Comparison of ENCODE assay signal across 17 cellular contexts in the genomic region with DNA sequence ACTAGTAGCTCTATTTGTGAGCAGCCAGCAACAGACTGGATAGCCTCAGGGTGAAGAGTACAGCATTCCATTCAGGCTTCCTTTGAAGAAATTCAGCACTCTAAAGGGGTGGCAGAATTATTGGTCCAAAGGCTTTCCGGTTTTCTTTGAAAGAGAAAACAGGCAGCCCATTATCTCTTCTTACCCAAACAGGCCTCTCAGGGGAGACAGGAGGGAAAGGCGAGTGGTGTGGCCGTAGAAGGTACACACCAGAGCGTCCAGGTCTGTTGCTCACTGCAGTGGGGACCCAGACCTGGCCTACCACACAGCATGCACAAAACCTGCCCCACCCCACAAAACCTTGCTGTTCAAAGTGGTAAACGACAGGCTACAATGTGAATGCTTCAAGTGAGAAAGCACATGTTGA.
DNase-seq lines count a peak whose midpoint lies in the region; ATAC-seq and TF ChIP-seq lines count a peak whose summit lies in the region.
"Had no signal": no experiment of that assay in that cellular context is flagged by ENCODE, and none has a peak within 500 bp of the region (broad histone marks: within the 10 kb centered on the region; RNA-seq: fewer than 3 reads in every experiment).

No MANE protein-coding gene starts in this region.

- 79 to 82% (median 80%) methylated on average over 5 of the region's 5 CpGs for WGBS in psoas muscle, 3 donors

- no peak overlapping the region for H3K4me3 ChIP-seq in NT2/D1 (ENCODE audit: insufficient read length, low read depth)
- H3K4me3 ChIP-seq in psoas muscle = no peak overlapping the region
- no peak overlapping the region for H3K4me3 ChIP-seq in CD8-positive, alpha-beta memory T cell (ENCODE audit: low read length)
- H3K4me3 ChIP-seq: GM12878, skin epidermis, vagina had no signal

- H3K4me1 ChIP-seq in NT2/D1 (ENCODE audit: insufficient read depth, insufficient read length) (no peaks in the 10 kb centered on the region), psoas muscle (peaks cover 57% of the 10 kb centered on the region)
- no peaks in the 10 kb centered on the region for H3K4me1 ChIP-seq in CD8-positive, alpha-beta memory T cell (ENCODE audit: insufficient read depth, low read length)

- peak overlapping the region; percentile 77 for H3K27ac ChIP-seq in psoas muscle
- H3K27ac ChIP-seq in CD8-positive, alpha-beta memory T cell (ENCODE audit: low read depth, low read length) = no peak overlapping the region
- H3K27ac ChIP-seq: vagina had no signal

- ATAC-seq in psoas muscle = peak in 3 of 4 donors; percentile 14 to 21 (median 16)
- no peak for ATAC-seq in natural killer cell treated with Interleukin-12 subunit alpha and Interleukin-12 subunit beta and Interleukin-15 and Interleukin-18, amount 100 ng/mL, for 72 hours

- no peak overlapping the region for H3K4me3 Mint-ChIP-seq in natural killer cell treated with Interleukin-12 subunit alpha and Interleukin-12 subunit beta and Interleukin-15 and Interleukin-18, amount 100 ng/mL, for 72 hours
- H3K4me3 Mint-ChIP-seq in CD8-positive, alpha-beta memory T cell = no peak overlapping the region
- H3K4me3 Mint-ChIP-seq: activated CD4-positive, alpha-beta T cell treated with anti-CD3 and anti-CD28 coated beads, Interleukin-2, amount 10 ng/mL, durations not matched to agents 24 days and 14 days; memory B cell had no signal

- CTCF ChIA-PET in CD8-positive, alpha-beta memory T cell (lab: Charles Lee) = no interaction called here

- H3K27me3 ChIP-seq in NT2/D1 (ENCODE audit: insufficient read depth, insufficient read length) (no peaks in the 10 kb centered on the region), psoas muscle (ENCODE audit: insufficient read depth in 3 of 3, low read length in 2 of 3) (no peaks in the 10 kb centered on the region)
- no peaks in the 10 kb centered on the region for H3K27me3 ChIP-seq in CD8-positive, alpha-beta memory T cell (ENCODE audit: insufficient read depth, low read length, poor library complexity, severe bottlenecking)
- H3K27me3 ChIP-seq: vagina had no signal

- H3K9ac ChIP-seq in NT2/D1 (ENCODE audit: insufficient read length, low read depth) = no peak overlapping the region

- H3K27me3 Mint-ChIP-seq in natural killer cell treated with Interleukin-12 subunit alpha and Interleukin-12 subunit beta and Interleukin-15 and Interleukin-18, amount 100 ng/mL, for 72 hours = peaks cover 36 to 40% of the 10 kb centered on the region in 2 donors
- no peaks in the 10 kb centered on the region for H3K27me3 Mint-ChIP-seq in CD8-positive, alpha-beta memory T cell
- H3K27me3 Mint-ChIP-seq: memory B cell had no signal

- H3K9me3 Mint-ChIP-seq in natural killer cell treated with Interleukin-12 subunit alpha and Interleukin-12 subunit beta and Interleukin-15 and Interleukin-18, amount 100 ng/mL, for 72 hours = no peaks in the 10 kb centered on the region
- H3K9me3 Mint-ChIP-seq in CD8-positive, alpha-beta memory T cell = no peaks in the 10 kb centered on the region
- H3K9me3 Mint-ChIP-seq: activated CD4-positive, alpha-beta T cell treated with anti-CD3 and anti-CD28 coated beads, Interleukin-2, amount 10 ng/mL, durations not matched to agents 24 days and 14 days; memory B cell had no signal

- H3K36me3 ChIP-seq in NT2/D1 (ENCODE audit: insufficient read depth, insufficient read length, low read length) = no peaks in the 10 kb centered on the region
- H3K36me3 ChIP-seq in psoas muscle (ENCODE audit: insufficient read depth in 1 of 2, low read depth in 1 of 2) = no peaks in the 10 kb centered on the region
- no peaks in the 10 kb centered on the region for H3K36me3 ChIP-seq in CD8-positive, alpha-beta memory T cell (ENCODE audit: insufficient read depth, low read length)
- H3K36me3 ChIP-seq: vagina had no signal

- H3K4me1 Mint-ChIP-seq in natural killer cell treated with Interleukin-12 subunit alpha and Interleukin-12 subunit beta and Interleukin-15 and Interleukin-18, amount 100 ng/mL, for 72 hours (ENCODE audit: low read depth in 2 of 2) = peaks cover 5 to 6% of the 10 kb centered on the region in 2 donors
- no peaks in the 10 kb centered on the region for H3K4me1 Mint-ChIP-seq in CD8-positive, alpha-beta memory T cell
- H3K4me1 Mint-ChIP-seq: activated CD4-positive, alpha-beta T cell treated with anti-CD3 and anti-CD28 coated beads, Interleukin-2, amount 10 ng/mL, durations not matched to agents 24 days and 14 days had no signal

- POLR2A ChIA-PET in CD8-positive, alpha-beta memory T cell (lab: Charles Lee) = no interaction called here

- H3K9me3 ChIP-seq in NT2/D1 (ENCODE audit: insufficient read depth, low read length) = no peaks in the 10 kb centered on the region
- H3K9me3 ChIP-seq in psoas muscle = no peaks in the 10 kb centered on the region
- no peaks in the 10 kb centered on the region for H3K9me3 ChIP-seq in CD8-positive, alpha-beta memory T cell (ENCODE audit: low read length)
- H3K9me3 ChIP-seq: vagina had no signal

- H3K36me3 Mint-ChIP-seq in natural killer cell treated with Interleukin-12 subunit alpha and Interleukin-12 subunit beta and Interleukin-15 and Interleukin-18, amount 100 ng/mL, for 72 hours = no peaks in the 10 kb centered on the region
- no peaks in the 10 kb centered on the region for H3K36me3 Mint-ChIP-seq in CD8-positive, alpha-beta memory T cell
- H3K36me3 Mint-ChIP-seq: memory B cell had no signal

- TF ChIP-seq CTCF in psoas muscle (IDR thresholded peaks at IDR 0.05) = no peak

- DNase-seq in EL (peak; percentile 68), NT2/D1 (ENCODE audit: low read depth, low spot score) (peak; percentile 59), fibroblast of gingiva (ENCODE audit: low read depth) (peak; percentile 8), psoas muscle (no peak), NAMALWA (ENCODE audit: low spot score) (no peak), NCI-H1105 treated with DMSO at 0.1 percent for 48 hours (lab: John Stamatoyannopoulos, UW) (no peak)
- DNase-seq in natural killer cell treated with Interleukin-12 subunit alpha and Interleukin-12 subunit beta and Interleukin-15 and Interleukin-18, amount 100 ng/mL, for 72 hours (ENCODE audit: low spot score) = no peak
- DNase-seq in CD8-positive, alpha-beta memory T cell = no peak
- DNase-seq: activated CD4-positive, alpha-beta T cell treated with anti-CD3 and anti-CD28 coated beads, Interleukin-2, amount 10 ng/mL, durations not matched to agents 24 days and 14 days; activated naive CD4-positive, alpha-beta T cell treated with Interleukin-2 at 50 U/mL for 16 hours; COR-L47; NCI-H524 treated with DMSO at 0.1 percent for 48 hours; SW 1271 had no signal

- intact Hi-C loops in psoas muscle (cut with DNase I) = loop anchor here in 1 of 2 donors (5.0 kb wide), 1 partner anchor 84 kb away; a partner anchor contains a TSS

- no peak overlapping the region for H3K27ac Mint-ChIP-seq in natural killer cell treated with Interleukin-12 subunit alpha and Interleukin-12 subunit beta and Interleukin-15 and Interleukin-18, amount 100 ng/mL, for 72 hours
- no peak overlapping the region for H3K27ac Mint-ChIP-seq in CD8-positive, alpha-beta memory T cell
- H3K27ac Mint-ChIP-seq: activated CD4-positive, alpha-beta T cell treated with anti-CD3 and anti-CD28 coated beads, Interleukin-2, amount 10 ng/mL, durations not matched to agents 24 days and 14 days had no signal

Comparison
In these comparisons a context has a peak if more than half of its experiments do, and no peak if none do; other contexts are left out.
1. DNase-seq: peak in EL (single experiment), NT2/D1 (single experiment) and fibroblast of gingiva (single experiment); none in psoas muscle (0 of 2), natural killer cell treated with Interleukin-12 subunit alpha and Interleukin-12 subunit beta and Interleukin-15 and Interleukin-18, amount 100 ng/mL, for 72 hours (single experiment), NAMALWA (single experiment), NCI-H1105 treated with DMSO at 0.1 percent for 48 hours (single experiment) and CD8-positive, alpha-beta memory T cell (0 of 5).
2. ATAC-seq: peak in psoas muscle (3 of 4); none in natural killer cell treated with Interleukin-12 subunit alpha and Interleukin-12 subunit beta and Interleukin-15 and Interleukin-18, amount 100 ng/mL, for 72 hours (0 of 2).